In the genomic region with DNA sequence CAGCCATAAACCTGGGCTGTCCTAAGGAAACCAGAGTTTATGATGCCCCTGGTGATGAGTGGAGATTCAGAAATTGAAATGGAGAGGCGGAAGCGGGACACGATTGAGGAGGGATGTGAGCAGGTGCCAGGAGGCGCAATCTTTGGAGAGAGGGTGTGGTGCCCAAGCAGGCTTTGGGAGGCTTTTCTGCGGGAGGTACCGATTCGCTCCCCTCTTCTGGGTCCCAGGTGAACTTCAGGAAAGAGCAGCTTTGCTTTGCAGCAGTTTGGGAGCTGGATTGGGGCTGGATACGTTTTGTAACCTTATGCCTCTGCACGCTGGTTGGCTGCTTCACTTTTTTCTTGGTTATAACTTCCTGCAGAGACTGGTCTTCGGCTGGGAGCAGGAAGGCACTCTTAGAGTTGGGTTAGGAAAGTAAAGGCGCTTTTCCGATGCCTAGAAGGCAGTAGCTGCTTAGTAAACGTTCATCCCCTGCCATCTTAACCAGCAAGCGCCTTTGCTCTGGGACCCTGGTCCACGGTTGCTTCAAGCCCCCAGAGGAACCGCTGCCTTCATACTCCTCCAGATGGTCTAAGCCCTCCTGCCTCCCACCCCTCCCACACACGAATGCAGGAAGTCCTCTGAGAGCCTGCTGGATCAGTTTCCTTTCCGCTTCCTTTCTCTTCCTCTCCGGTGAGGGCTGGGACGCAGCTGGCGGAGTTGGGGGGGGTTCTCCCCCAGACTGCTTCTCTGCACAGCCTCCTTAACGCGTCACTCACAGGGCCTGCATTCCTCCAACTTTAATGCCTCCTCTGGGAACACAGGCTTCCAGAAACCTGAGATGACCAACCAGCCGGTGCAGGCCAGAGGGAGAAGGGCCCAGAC, we compare ENCODE assay signal across 11 cellular contexts. TPM values are rescaled to one million over a fixed set of nuclear protein-coding genes. Genes with fewer than 3 reads are reported as not detected.
DNase-seq lines count a peak whose midpoint lies in the region; ATAC-seq, FAIRE-seq and TF ChIP-seq lines count a peak whose summit lies in the region.
"Had no signal": no experiment of that assay in that cellular context is flagged by ENCODE, and none has a peak within 500 bp of the region (broad histone marks: within the 10 kb centered on the region; RNA-seq: fewer than 3 reads in every experiment).

No MANE protein-coding gene starts in this region.

- H3K36me3 ChIP-seq in keratinocyte (ENCODE audit: control insufficient read depth in 2 of 2, extremely low read depth in 1 of 2, insufficient read depth in 2 of 2, low read length in 2 of 2) (no peaks in the 10 kb centered on the region), stomach (no peaks in the 10 kb centered on the region), tibial nerve (no peaks in the 10 kb centered on the region)

- H3K4me3 ChIP-seq in keratinocyte (ENCODE audit: control insufficient read depth in 2 of 3, extremely low read depth in 1 of 3, insufficient read depth in 2 of 3, low read depth in 1 of 3, low read length in 3 of 3) = peak overlapping the region in 2 of 3 experiments; percentile 42 to 57
- H3K4me3 ChIP-seq in stomach = peak overlapping the region; percentile 22 to 34 (median 24)
- peak overlapping the region in 2 of 4 donors; percentile 14 to 46 for H3K4me3 ChIP-seq in tibial nerve

- TF ChIP-seq EP300 in stomach (IDR thresholded peaks at IDR 0.05) (no peak), tibial nerve (IDR thresholded peaks at IDR 0.05) (no peak)

- dilution Hi-C loops in keratinocyte (cut with MboI; ENCODE audit: extremely low pct_ligation_motif_present, low sequenced_read_pairs) = no loop called here

- H3K9me1 ChIP-seq in keratinocyte (ENCODE audit: control insufficient read depth, extremely low read depth, insufficient read depth, low read length) = no peaks in the 10 kb centered on the region

- CTCF ChIA-PET in HEK293T (lab: Yijun Ruan, JAX) = no interaction called here

- DNase-seq in HEK293T (ENCODE audit: extremely low spot score) (no peak), UCSD-AML1 (lab: John Stamatoyannopoulos, UW; ENCODE audit: unreplicated experiment) (peak; percentile 74), keratinocyte (ENCODE audit: low read depth, low spot score) (no peak), stomach (no peak), tibial nerve (ENCODE audit: low spot score in 2 of 2) (no peak), DMS153 (lab: John Stamatoyannopoulos, UW) (no peak), activated gamma-delta T cell (lab: John Stamatoyannopoulos, UW) (no peak)
- DNase-seq: activated effector memory CD4-positive, alpha-beta T cell treated with Interleukin-2 at 50 U/mL for 16 hours; naive thymus-derived CD4-positive, alpha-beta T cell; NCI-H2081 treated with DMSO at 0.1 percent for 48 hours had no signal

- no peaks in the 10 kb centered on the region for H3K79me2 ChIP-seq in keratinocyte (ENCODE audit: control insufficient read depth, insufficient read depth, low read length)

- H3K4me2 ChIP-seq in keratinocyte (ENCODE audit: control insufficient read depth, extremely low read depth, insufficient read depth, low read depth, low read length) = peak overlapping the region; percentile 86

- H3K27ac ChIP-seq in keratinocyte (ENCODE audit: control insufficient read depth, insufficient read depth, low read length) = no peak overlapping the region
- H3K27ac ChIP-seq in stomach = peak overlapping the region in 4 of 5 donors; percentile 21 to 77 (median 49)
- peak overlapping the region in 1 of 4 donors; percentile 9 for H3K27ac ChIP-seq in tibial nerve

- TF ChIP-seq POLR2A in stomach (IDR thresholded peaks at IDR 0.05) (no peak), tibial nerve (IDR thresholded peaks at IDR 0.05) (no peak)

- H4K20me1 ChIP-seq in keratinocyte (ENCODE audit: control insufficient read depth, extremely low read depth, insufficient read depth, low read length) = no peaks in the 10 kb centered on the region

- no peak for ATAC-seq in HG02642 (IDR thresholded peaks at IDR 0.05; ENCODE audit: poor library complexity, unreplicated experiment)
- ATAC-seq: naive thymus-derived CD4-positive, alpha-beta T cell had no signal

- 20 to 36% (median 23%) methylated on average over 23 to 24 of the region's 24 CpGs for WGBS in stomach, 5 donors
- WGBS in tibial nerve, 2 donors = 18 to 37% methylated on average over 24 of the region's 24 CpGs

- POLR2A ChIA-PET in HEK293T (lab: Yijun Ruan, JAX) = no interaction called here

- H3K4me1 ChIP-seq in keratinocyte (ENCODE audit: control insufficient read depth, extremely low read depth, insufficient read depth, low read length) (peaks cover 10% of the 10 kb centered on the region), stomach (peaks cover 0 to 36% (median 7%) of the 10 kb centered on the region in 4 donors), tibial nerve (peaks cover 0 to 14% (median 2%) of the 10 kb centered on the region in 4 donors)

- no peak for FAIRE-seq in keratinocyte (lab: Jason Lieb, UNC)

- TF ChIP-seq CTCF in keratinocyte (optimal IDR thresholded peaks at IDR 0.05 in 1 of 3, IDR thresholded peaks at IDR 0.05 in 1 of 3, conservative IDR thresholded peaks at IDR 0.05 in 1 of 3; ENCODE audit: extremely low read depth in 1 of 3, insufficient read depth in 2 of 3, low read length in 3 of 3) (no peak), stomach (IDR thresholded peaks at IDR 0.05) (no peak), tibial nerve (IDR thresholded peaks at IDR 0.05) (no peak)

- peak overlapping the region; percentile 37 for H3K9ac ChIP-seq in keratinocyte (ENCODE audit: control insufficient read depth, extremely low read depth, insufficient read depth, low read length)

- no peaks in the 10 kb centered on the region for H3K9me3 ChIP-seq in keratinocyte (ENCODE audit: control insufficient read depth, low read depth, low read length)
- H3K9me3 ChIP-seq in stomach = no peaks in the 10 kb centered on the region
- no peaks in the 10 kb centered on the region for H3K9me3 ChIP-seq in tibial nerve

- H2AFZ ChIP-seq in keratinocyte (ENCODE audit: control insufficient read depth, low read length) = peak overlapping the region; percentile 91

- intact Hi-C loops in stomach (cut with DNase I; ENCODE audit: low total_unique reads) = no loop called here

- H3K27me3 ChIP-seq in keratinocyte (ENCODE audit: control insufficient read depth, extremely low read depth, insufficient read depth, low read length) (no peaks in the 10 kb centered on the region), stomach (no peaks in the 10 kb centered on the region), tibial nerve (no peaks in the 10 kb centered on the region)

TF ChIP-seq in HEK293T, 16 proteins besides CTCF, POLR2A, EP300 and RAD21:
- TF ChIP-seq, protein P1, sequence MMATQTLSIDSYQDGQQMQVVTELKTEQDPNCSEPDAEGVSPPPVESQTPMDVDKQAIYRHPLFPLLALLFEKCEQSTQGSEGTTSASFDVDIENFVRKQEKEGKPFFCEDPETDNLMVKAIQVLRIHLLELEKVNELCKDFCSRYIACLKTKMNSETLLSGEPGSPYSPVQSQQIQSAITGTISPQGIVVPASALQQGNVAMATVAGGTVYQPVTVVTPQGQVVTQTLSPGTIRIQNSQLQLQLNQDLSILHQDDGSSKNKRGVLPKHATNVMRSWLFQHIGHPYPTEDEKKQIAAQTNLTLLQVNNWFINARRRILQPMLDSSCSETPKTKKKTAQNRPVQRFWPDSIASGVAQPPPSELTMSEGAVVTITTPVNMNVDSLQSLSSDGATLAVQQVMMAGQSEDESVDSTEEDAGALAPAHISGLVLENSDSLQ (IDR thresholded peaks at IDR 0.05) = peak; percentile 40; the same call in 1 of the 2 replicates
- no peak for TF ChIP-seq HDGF (IDR thresholded peaks at IDR 0.05; ENCODE audit: borderline replicate concordance)

RNA-seq across cellular contexts. Expression of a gene that starts 15.2 kb away (rescaled TPM):
- 43.5 to 62.3 TPM (median 56.4 TPM) in 3 replicates for polyA plus RNA-seq in keratinocyte
- 23.6 TPM for polyA plus RNA-seq in keratinocyte (2011; ENCODE audit: low read depth)
- 44.1 and 60.2 TPM in 2 replicates for polyA plus RNA-seq in keratinocyte (2011; cell fraction: cytosol; rRNA removed)
- polyA plus RNA-seq in keratinocyte (2011; cell fraction: nucleus; rRNA removed) = 39.8 and 44.0 TPM in 2 replicates
- 12.1 and 37.2 TPM in 2 replicates for polyA plus RNA-seq in keratinocyte (2012; ENCODE audit: low replicate concordance)
- 74.9 to 81.9 TPM (median 80.8 TPM) in 3 replicates for polyA minus RNA-seq in keratinocyte
- polyA minus RNA-seq in keratinocyte (2011; cell fraction: cytosol; rRNA and poly(A)+ RNA removed) = 36.8 TPM
- polyA minus RNA-seq in keratinocyte (2011; cell fraction: nucleus; rRNA and poly(A)+ RNA removed) = 15.7 and 27.1 TPM in 2 replicates
- total RNA-seq in stomach = 10 to 100 TPM; 24.5 to 76.8 (median 35.6) TPM
- 10 to 100 TPM in 2 of 3 donors, 1 to 10 TPM in 1; 6.0 to 18.9 (median 18.3) TPM for polyA plus RNA-seq in stomach
- 10 to 100 TPM; 25.3 to 53.1 (median 43.3) TPM for total RNA-seq in tibial nerve
